ENCODE assay signal across 2 cellular contexts in the genomic region with DNA sequence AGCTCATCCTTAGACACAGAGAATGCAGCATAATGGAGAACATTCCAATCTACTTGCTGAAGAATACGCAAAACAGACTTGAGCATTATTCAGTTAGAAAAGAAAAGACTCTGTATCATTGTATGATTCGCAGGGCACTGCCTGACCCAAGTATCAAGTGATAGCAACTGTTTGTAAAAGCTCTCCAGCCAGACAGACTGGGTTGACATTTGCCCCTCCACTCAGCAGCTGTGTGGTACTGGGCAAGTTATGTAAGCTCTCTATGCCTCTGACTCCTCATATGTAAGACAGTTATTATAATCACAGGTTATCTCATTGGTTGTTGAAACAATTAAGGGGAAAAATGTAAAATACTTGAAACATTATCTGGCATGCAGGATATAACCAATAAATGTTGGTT.
TF ChIP-seq lines count a peak whose summit lies in the region.

No MANE protein-coding gene starts in this region.

TF ChIP-seq in liver, 16 proteins besides CTCF, POLR2A, EP300 and RAD21:
- TF ChIP-seq ATF3 (IDR thresholded peaks at IDR 0.05) (no peak), FOXA2 (IDR thresholded peaks at IDR 0.05) (peak; percentile 17), HNF4A (conservative IDR thresholded peaks at IDR 0.05) (peak; percentile 64 to 69), RXRA (IDR thresholded peaks at IDR 0.05) (peak; percentile 58 to 60), EGR1 (IDR thresholded peaks at IDR 0.05; ENCODE audit: low read depth in 2 of 2) (no peak), JUND (IDR thresholded peaks at IDR 0.05) (peak in 1 of 2 donors; percentile 34), ZBTB33 (IDR thresholded peaks at IDR 0.05) (no peak), SP1 (IDR thresholded peaks at IDR 0.05) (peak; percentile 25)

TF ChIP-seq in HepG2, 621 proteins besides CTCF, POLR2A, EP300 and RAD21:
- TF ChIP-seq SOX6 (IDR thresholded peaks at IDR 0.05) (no peak), SOX6 (CRISPR knock-in tag; IDR thresholded peaks at IDR 0.05) (no peak), PBX2 (CRISPR knock-in tag; IDR thresholded peaks at IDR 0.05) (no peak)
